10 cellular contexts compared by ENCODE assay signal in the genomic region with DNA sequence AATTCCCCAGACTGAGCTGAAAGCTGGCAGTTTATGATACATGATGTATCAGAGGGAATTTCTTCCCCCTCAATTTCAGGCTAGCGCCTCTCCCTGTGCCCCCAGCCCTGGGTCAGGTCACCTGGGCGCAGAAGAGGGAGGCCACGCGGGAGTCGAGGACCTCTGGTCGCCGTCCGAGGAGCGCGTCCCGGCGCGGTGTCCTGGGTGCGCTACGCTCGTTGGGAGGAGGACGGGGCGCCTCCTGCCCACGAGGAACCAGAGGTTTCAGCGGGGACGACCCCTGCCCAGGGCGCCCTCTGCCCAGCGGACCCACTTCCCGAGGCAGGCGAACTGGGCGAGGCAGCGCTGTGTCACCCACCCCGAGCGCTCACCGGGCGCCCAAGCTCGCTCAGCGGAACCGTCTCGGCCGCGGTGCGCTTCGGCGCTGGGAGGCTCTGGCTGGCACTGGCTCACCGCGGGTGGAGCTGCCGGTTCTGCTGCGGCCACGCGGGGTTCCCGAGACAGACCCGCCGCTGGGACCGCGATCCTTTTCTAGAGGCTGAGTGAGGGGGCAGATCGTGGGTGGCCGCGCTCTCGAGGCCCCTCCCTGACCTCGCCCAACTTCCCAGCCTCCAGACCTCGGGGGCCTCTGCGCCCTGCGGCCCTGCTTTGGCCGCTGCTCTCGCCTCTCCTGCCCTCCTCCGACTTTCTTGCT. TPM values are rescaled to one million over a fixed set of nuclear protein-coding genes. Genes with fewer than 3 reads are reported as not detected.
DNase-seq lines count a peak whose midpoint lies in the region; ATAC-seq, FAIRE-seq and TF ChIP-seq lines count a peak whose summit lies in the region.
"Had no signal": no experiment of that assay in that cellular context is flagged by ENCODE, and none has a peak within 500 bp of the region (broad histone marks: within the 10 kb centered on the region; RNA-seq: fewer than 3 reads in every experiment).

Gene FAM237B, minus strand, starts transcription at position 504 of the 694 bp plus-strand sequence. CDS start 1,556 bp downstream, outside the sequence.

- TF ChIP-seq POLR2A in HepG2 (IDR thresholded peaks at IDR 0.05; ENCODE audit: insufficient read depth in 1 of 2, low read depth in 2 of 2, low read length in 2 of 2) (no peak), upper lobe of left lung (IDR thresholded peaks at IDR 0.05) (no peak)

- no peak within 1 kb of the TSS for H2AFZ ChIP-seq in HepG2 (ENCODE audit: low read length)
- no peak within 1 kb of the TSS for H2AFZ ChIP-seq in PC-3 (ENCODE audit: low read length)

- H3K4me1 ChIP-seq in cardiac muscle cell (ENCODE audit: low read depth) (no peaks in the 10 kb centered on the region), right atrium auricular region (peaks cover 0 to 9% of the 10 kb centered on the region in 2 donors), HepG2 (ENCODE audit: insufficient read depth, low read length) (no peaks in the 10 kb centered on the region), upper lobe of left lung (peaks cover 2 to 12% (median 9%) of the 10 kb centered on the region in 4 donors), PC-3 (ENCODE audit: insufficient read depth, low read length) (0 out of 2 replicates have a peak, but pooled peaks cover 3% of the 10 kb centered on the region)

- peak; percentile 97 for ATAC-seq in HepG2
- ATAC-seq in upper lobe of left lung (ENCODE audit: low FRiP score in 2 of 2): peak; percentile 34 to 63
- ATAC-seq in PC-3: no peak

- DNase-seq in cardiac muscle cell (ENCODE audit: low read depth in 1 of 2, low spot score in 1 of 2): peak; percentile 35 to 43
- DNase-seq in right atrium auricular region (ENCODE audit: low spot score): no peak
- DNase-seq in choroid plexus epithelial cell (ENCODE audit: low read depth): peak; percentile 27
- no peak for DNase-seq in HepG2 (ENCODE audit: low spot score)
- DNase-seq in upper lobe of left lung: peak in 1 of 2 donors; percentile 85
- DNase-seq in GDM1 (lab: John Stamatoyannopoulos, UW): no peak
- no peak for DNase-seq in stimulated activated CD8-positive, alpha-beta memory T cell treated with anti-CD3 and anti-CD28 coated beads, Interleukin-4, amount 100 ng/mL, for 48 hours
- no peak for DNase-seq in PC-3
- DNase-seq: tibial artery had no signal

- H4K20me1 ChIP-seq in HepG2 (ENCODE audit: insufficient read depth, low read length): no peaks in the 10 kb centered on the region
- no peaks in the 10 kb centered on the region for H4K20me1 ChIP-seq in PC-3 (ENCODE audit: low read length)

- no peaks in the 10 kb centered on the region for H3F3A ChIP-seq in PC-3 (ENCODE audit: low read length, unreplicated experiment)

- H3K4me3 ChIP-seq in cardiac muscle cell (peak within 1 kb of the TSS; percentile 16), right atrium auricular region (peak within 1 kb of the TSS in 1 of 2 donors; percentile 37), choroid plexus epithelial cell (ENCODE audit: low read depth, low read length) (peak within 1 kb of the TSS; percentile 35), HepG2 (replicated peaks in 1 of 3; ENCODE audit: insufficient read depth in 1 of 3, low read depth in 2 of 3, low read length in 3 of 3) (peak within 1 kb of the TSS; percentile 36 to 65 (median 50); a peak in 4 of 6 replicates), upper lobe of left lung (peak within 1 kb of the TSS in 3 of 4 donors; percentile 21 to 27 (median 22)), PC-3 (ENCODE audit: low read length) (no peak within 1 kb of the TSS)

- TF ChIP-seq CTCF in cardiac muscle cell (IDR thresholded peaks at IDR 0.05; ENCODE audit: low read depth, low read length) (no peak), right atrium auricular region (IDR thresholded peaks at IDR 0.05) (no peak), choroid plexus epithelial cell (conservative IDR thresholded peaks at IDR 0.05; ENCODE audit: low read depth, low read length) (no peak), HepG2 (CRISPR knock-in tag; IDR thresholded peaks at IDR 0.05) (no peak), upper lobe of left lung (IDR thresholded peaks at IDR 0.05) (no peak), PC-3 (conservative IDR thresholded peaks at IDR 0.05; ENCODE audit: low read depth, low read length) (no peak)

- peaks cover 86% of the 10 kb centered on the region for H3K27me3 ChIP-seq in cardiac muscle cell
- peaks cover 0 to 2% of the 10 kb centered on the region in 2 donors for H3K27me3 ChIP-seq in right atrium auricular region
- peaks cover 0 to 32% of the 10 kb centered on the region in 2 experiments; a peak in 3 of 5 replicates for H3K27me3 ChIP-seq in HepG2 (ENCODE audit: control insufficient read depth in 1 of 2, insufficient read depth in 2 of 2, low read length in 2 of 2)
- peaks cover 0 to 14% (median 5%) of the 10 kb centered on the region in 4 donors for H3K27me3 ChIP-seq in upper lobe of left lung
- H3K27me3 ChIP-seq in PC-3 (ENCODE audit: low read length): peaks cover 5% of the 10 kb centered on the region; the same call in 1 of the 2 replicates

- no peak within 1 kb of the TSS for H3K27ac ChIP-seq in cardiac muscle cell
- no peak within 1 kb of the TSS for H3K27ac ChIP-seq in right atrium auricular region
- no peak within 1 kb of the TSS for H3K27ac ChIP-seq in HepG2 (ENCODE audit: extremely low read length, insufficient read depth, low read length)
- H3K27ac ChIP-seq in upper lobe of left lung: no peak within 1 kb of the TSS
- no peak within 1 kb of the TSS for H3K27ac ChIP-seq in PC-3 (ENCODE audit: low read length)
- H3K27ac ChIP-seq: tibial artery had no signal

- no peaks in the 10 kb centered on the region for H3K9me2 ChIP-seq in PC-3 (replicated peaks; ENCODE audit: low read length)

- in situ Hi-C loops in HepG2 (cut with HindIII; ENCODE audit: extremely low pct_ligation_motif_present, low pct_unique_long_range_greater_than_20kb): no loop called here

- H3K79me2 ChIP-seq in HepG2 (ENCODE audit: insufficient read depth, low read length) (no peaks in the 10 kb centered on the region), PC-3 (ENCODE audit: low read length) (no peaks in the 10 kb centered on the region)

- no peaks in the 10 kb centered on the region for H3K36me3 ChIP-seq in cardiac muscle cell
- no peaks in the 10 kb centered on the region for H3K36me3 ChIP-seq in right atrium auricular region
- no peaks in the 10 kb centered on the region for H3K36me3 ChIP-seq in HepG2 (replicated peaks in 1 of 2; ENCODE audit: control insufficient read depth in 1 of 2, insufficient read depth in 2 of 2, low read length in 2 of 2)
- H3K36me3 ChIP-seq in upper lobe of left lung: no peaks in the 10 kb centered on the region
- no peaks in the 10 kb centered on the region for H3K36me3 ChIP-seq in PC-3 (ENCODE audit: low read depth, low read length)
- H3K36me3 ChIP-seq: tibial artery had no signal

- CTCF ChIA-PET in HepG2 (lab: Yijun Ruan, JAX; ENCODE audit: low intra/inter-chr PET ratio, low total read pairs): no interaction called here
- CTCF ChIA-PET in PC-3 (lab: Charles Lee): no interaction called here

- TF ChIP-seq RAD21 in HepG2 (CRISPR knock-in tag; IDR thresholded peaks at IDR 0.05): no peak

- BruUV-seq in HepG2 (replicated peaks; lab: Mats Ljungman, UMichigan) (no TSS peak), PC-3 (replicated peaks; lab: Mats Ljungman, UMichigan) (no TSS peak)

- POLR2A ChIA-PET in HepG2 (lab: Yijun Ruan, JAX) (no interaction called here), PC-3 (lab: Charles Lee; ENCODE audit: unreplicated experiment) (no interaction called here)

- intact Hi-C loops in HepG2 (cut with micrococcal nuclease; ENCODE audit: unreplicated experiment) (no loop called here), PC-3 (cut with micrococcal nuclease) (no loop called here)

- TF ChIP-seq EP300 in HepG2 (IDR thresholded peaks at IDR 0.05; ENCODE audit: low read depth in 2 of 2, low read length in 2 of 2) (no peak), HepG2 (CRISPR knock-in tag; IDR thresholded peaks at IDR 0.05; ENCODE audit: borderline replicate concordance) (no peak), upper lobe of left lung (IDR thresholded peaks at IDR 0.05) (no peak)

- 3% methylated on average over 12 of the region's 62 CpGs for WGBS in HepG2 (ENCODE audit: low lambda C conversion rate)
- 6 to 8% methylated on average over 11 to 14 of the region's 62 CpGs for WGBS in upper lobe of left lung, 2 donors

- no peak for FAIRE-seq in HepG2 (lab: Jason Lieb, UNC)
- FAIRE-seq: islet of Langerhans had no signal

- no peak within 1 kb of the TSS for H3K9ac ChIP-seq in HepG2 (ENCODE audit: insufficient read depth, low read depth, low read length)
- no peak within 1 kb of the TSS for H3K9ac ChIP-seq in PC-3 (ENCODE audit: low read length)

- no peaks in the 10 kb centered on the region for H3K9me3 ChIP-seq in cardiac muscle cell (ENCODE audit: low read depth)
- H3K9me3 ChIP-seq in right atrium auricular region: no peaks in the 10 kb centered on the region
- H3K9me3 ChIP-seq in HepG2 (ENCODE audit: low read length): no peaks in the 10 kb centered on the region
- H3K9me3 ChIP-seq in upper lobe of left lung: no peaks in the 10 kb centered on the region
- H3K9me3 ChIP-seq in PC-3 (ENCODE audit: low read length): no peaks in the 10 kb centered on the region
- H3K9me3 ChIP-seq: tibial artery had no signal

- peak within 1 kb of the TSS; percentile 73 for H3K4me2 ChIP-seq in HepG2 (ENCODE audit: low read depth, low read length)
- no peak within 1 kb of the TSS for H3K4me2 ChIP-seq in PC-3 (ENCODE audit: low read length)

RNA-seq across cellular contexts. Expression of gene FAM237B, which starts in this region (rescaled TPM):
- not detected in 2 replicates for total RNA-seq in cardiac muscle cell
- polyA plus RNA-seq in cardiac muscle cell: not detected in 2 replicates
- not detected for total RNA-seq in right atrium auricular region
- not detected in 2 replicates for total RNA-seq in HepG2 (2016; rRNA removed; fragmentation: Illumina TruSeq; extraction: Trizol)
- total RNA-seq in HepG2 (2016; cell fraction: cytosol; rRNA removed; fragmentation: Illumina TruSeq; extraction: Trizol; ENCODE audit: low read depth): not detected in 2 replicates
- total RNA-seq in HepG2 (2016; cell fraction: insoluble cytoplasmic fraction; rRNA removed; fragmentation: Illumina TruSeq; extraction: Trizol): not detected in 2 replicates
- not detected in 2 replicates for total RNA-seq in HepG2 (2016; cell fraction: membrane; rRNA removed; fragmentation: Illumina TruSeq; extraction: Trizol)
- total RNA-seq in HepG2 (2016; cell fraction: nucleus; rRNA removed; fragmentation: Illumina TruSeq; extraction: Trizol): not detected in 2 replicates
- not detected in 2 replicates for polyA plus RNA-seq in HepG2 (2011; rRNA removed)
- polyA plus RNA-seq in HepG2 (2011; cell fraction: cytosol; rRNA removed): not detected in 2 replicates
- not detected in 2 replicates for polyA plus RNA-seq in HepG2 (2011; cell fraction: nucleus; rRNA removed)
- polyA plus RNA-seq in HepG2 (2012): not detected in 2 replicates
- polyA plus RNA-seq in HepG2 (2016; cell fraction: cytosol; fragmentation: Illumina TruSeq; extraction: Trizol; ENCODE audit: low read depth): not detected in 2 replicates
- not detected in 2 replicates for polyA plus RNA-seq in HepG2 (2016; cell fraction: insoluble cytoplasmic fraction; fragmentation: Illumina TruSeq; extraction: Trizol; ENCODE audit: low read depth)
- polyA plus RNA-seq in HepG2 (2016; cell fraction: membrane; fragmentation: Illumina TruSeq; extraction: Trizol; ENCODE audit: low read depth): not detected in 2 replicates
- polyA plus RNA-seq in HepG2 (2016; cell fraction: nucleus; fragmentation: Illumina TruSeq; extraction: Trizol; ENCODE audit: insufficient read depth, low read depth): not detected in 2 replicates
- polyA minus RNA-seq in HepG2 (2011; rRNA and poly(A)+ RNA removed; ENCODE audit: low replicate concordance): not detected in 2 replicates
- not detected in 2 replicates for polyA minus RNA-seq in HepG2 (2011; cell fraction: cytosol; rRNA and poly(A)+ RNA removed)
- polyA minus RNA-seq in HepG2 (2011; cell fraction: nucleus; rRNA and poly(A)+ RNA removed): not detected in 2 replicates
- under 1 TPM in 1 of 6 donors, not detected in 5; 0.15 TPM for total RNA-seq in upper lobe of left lung
- not detected in 2 replicates for total RNA-seq in PC-3 (2014; rRNA removed)

Comparison
In these comparisons a context has a peak if more than half of its experiments do, and no peak if none do; other contexts are left out.
1. Peak in DNase-seq and H3K4me3 ChIP-seq in cardiac muscle cell; RNA of the gene not detected or under 1 TPM.
2. Peak in ATAC-seq, H3K4me3 ChIP-seq and H3K4me2 ChIP-seq in HepG2; RNA of the gene not detected or under 1 TPM.
3. Peak in ATAC-seq and H3K4me3 ChIP-seq in upper lobe of left lung; RNA of the gene not detected or under 1 TPM.